Comparison of ENCODE assay signal across 1 cellular context in the genomic region with DNA sequence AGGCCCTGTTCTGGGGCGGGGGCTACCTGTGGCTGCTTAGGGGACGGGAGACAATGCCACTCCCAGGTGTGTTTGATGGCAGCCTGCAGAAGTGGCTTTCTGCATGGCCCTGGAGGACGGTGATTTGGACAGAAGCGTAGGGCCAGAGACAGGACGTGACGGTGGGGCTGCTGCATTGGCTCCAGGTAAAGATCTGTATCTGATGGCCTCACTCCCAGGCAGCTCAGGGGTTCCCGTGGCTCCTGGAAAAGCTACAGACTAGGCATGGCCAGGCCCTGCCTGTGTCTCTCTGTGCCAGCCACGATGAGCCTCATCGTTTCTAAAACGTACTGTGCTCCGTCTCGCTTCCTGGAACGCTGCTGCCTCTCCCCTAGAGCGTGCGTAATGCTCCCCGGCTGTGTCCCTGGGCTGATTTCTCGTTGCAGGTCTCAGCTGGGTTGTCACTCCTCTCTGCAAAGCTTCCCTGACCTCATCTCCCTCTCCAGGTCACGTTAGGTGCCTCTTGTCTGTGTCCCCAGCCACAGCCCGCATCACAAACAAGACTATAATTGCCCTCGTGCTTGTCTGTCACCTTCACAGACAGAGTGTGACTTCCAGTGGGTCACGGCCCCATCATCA.
TF ChIP-seq lines count a peak whose summit lies in the region.

No MANE protein-coding gene starts in this region.

TF ChIP-seq in SK-N-SH, 30 proteins besides CTCF, POLR2A, EP300 and RAD21 (continued from another document):
- TF ChIP-seq, protein P1, sequence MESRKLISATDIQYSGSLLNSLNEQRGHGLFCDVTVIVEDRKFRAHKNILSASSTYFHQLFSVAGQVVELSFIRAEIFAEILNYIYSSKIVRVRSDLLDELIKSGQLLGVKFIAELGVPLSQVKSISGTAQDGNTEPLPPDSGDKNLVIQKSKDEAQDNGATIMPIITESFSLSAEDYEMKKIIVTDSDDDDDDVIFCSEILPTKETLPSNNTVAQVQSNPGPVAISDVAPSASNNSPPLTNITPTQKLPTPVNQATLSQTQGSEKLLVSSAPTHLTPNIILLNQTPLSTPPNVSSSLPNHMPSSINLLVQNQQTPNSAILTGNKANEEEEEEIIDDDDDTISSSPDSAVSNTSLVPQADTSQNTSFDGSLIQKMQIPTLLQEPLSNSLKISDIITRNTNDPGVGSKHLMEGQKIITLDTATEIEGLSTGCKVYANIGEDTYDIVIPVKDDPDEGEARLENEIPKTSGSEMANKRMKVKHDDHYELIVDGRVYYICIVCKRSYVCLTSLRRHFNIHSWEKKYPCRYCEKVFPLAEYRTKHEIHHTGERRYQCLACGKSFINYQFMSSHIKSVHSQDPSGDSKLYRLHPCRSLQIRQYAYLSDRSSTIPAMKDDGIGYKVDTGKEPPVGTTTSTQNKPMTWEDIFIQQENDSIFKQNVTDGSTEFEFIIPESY (IDR thresholded peaks at IDR 0.05; ENCODE audit: borderline replicate concordance, low read depth): no peak
